In the genomic region with DNA sequence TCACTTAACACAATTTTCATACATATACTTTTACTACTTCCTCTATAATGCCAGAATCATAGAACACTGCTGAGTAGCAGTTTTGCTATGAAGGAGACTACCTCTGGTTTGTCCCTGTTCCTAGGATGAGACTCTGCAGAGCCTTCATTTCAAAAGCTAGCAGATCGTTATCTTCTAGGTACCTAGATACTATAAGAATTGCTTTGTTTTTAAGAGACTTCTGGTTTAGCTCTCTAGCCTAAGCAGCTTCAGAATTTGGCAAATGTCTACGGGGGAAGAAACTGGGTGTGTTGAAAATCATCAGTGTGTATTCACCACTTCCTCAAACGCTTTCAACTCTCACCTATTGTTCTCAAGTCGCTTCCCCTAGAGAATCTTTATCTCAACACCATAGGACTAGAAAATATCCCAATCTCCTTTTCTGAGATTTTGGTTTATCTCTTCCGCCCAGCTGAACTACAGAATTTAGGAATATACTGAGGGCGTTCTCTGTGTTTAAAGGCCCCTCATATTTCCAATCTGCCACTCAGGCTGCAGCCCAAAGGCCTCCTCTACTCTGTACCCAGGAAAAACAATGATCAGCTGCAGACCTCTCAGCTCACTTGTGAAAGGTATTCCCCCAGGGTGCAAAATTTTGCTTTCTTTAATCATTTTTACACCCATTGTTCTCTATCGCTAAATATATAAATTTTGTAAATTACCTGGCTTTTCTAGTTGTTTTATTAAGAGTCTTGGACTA, we compare ENCODE assay signal across 8 cellular contexts. TPM values are rescaled to one million over a fixed set of nuclear protein-coding genes. Genes with fewer than 3 reads are reported as not detected.
A peak's percentile ranks its signal among the peaks of the same experiment; 100 is the strongest.
DNase-seq lines count a peak whose midpoint lies in the region; ATAC-seq and TF ChIP-seq lines count a peak whose summit lies in the region.

No MANE protein-coding gene starts in this region.

- H3K9ac ChIP-seq in MM.1S (ENCODE audit: low read length): no peak overlapping the region

- no peak for TF ChIP-seq CTCF in GM13976 (IDR thresholded peaks at IDR 0.05; ENCODE audit: borderline replicate concordance, control extremely low read depth, extremely low read depth, insufficient read depth, missing control alignments)
- no peak for TF ChIP-seq CTCF in osteocyte (IDR thresholded peaks at IDR 0.05)
- TF ChIP-seq CTCF in MM.1S (IDR thresholded peaks at IDR 0.05; ENCODE audit: low read length): no peak

- H3K27ac ChIP-seq in KOPT-K1 (ENCODE audit: low read depth, low read length, poor library complexity, severe bottlenecking) (peak overlapping the region; percentile 42), MM.1S (ENCODE audit: low read length) (no peak overlapping the region)

- in situ Hi-C loops in GM13976 (cut with MboI; ENCODE audit: low sequenced_read_pairs, unreplicated experiment): no loop called here

- peaks cover 55% of the 10 kb centered on the region for H3K9me3 ChIP-seq in KOPT-K1 (ENCODE audit: insufficient read depth, low read length, poor library complexity, severe bottlenecking)
- H3K9me3 ChIP-seq in MM.1S (replicated peaks; ENCODE audit: insufficient read depth, low read length): no peaks in the 10 kb centered on the region

- H3K9me3 Mint-ChIP-seq in osteocyte (ENCODE audit: unreplicated experiment): peaks cover 38% of the 10 kb centered on the region

- H3K4me3 Mint-ChIP-seq in osteocyte (ENCODE audit: unreplicated experiment): no peak overlapping the region

- peaks cover 17% of the 10 kb centered on the region for H3K4me1 Mint-ChIP-seq in osteocyte (ENCODE audit: unreplicated experiment)

- no peak overlapping the region for H3K4me2 ChIP-seq in MM.1S (ENCODE audit: low read depth, low read length)

- DNase-seq in GM13976 (ENCODE audit: low spot score): peak; percentile 21
- peak; percentile 18 for DNase-seq in germinal center (ENCODE audit: low spot score)
- DNase-seq in osteocyte (ENCODE audit: extremely low spot score, unreplicated experiment): no peak
- DNase-seq in epidermal melanocyte (ENCODE audit: insufficient read length, low spot score): no peak
- DNase-seq in MM.1S: no peak
- no peak for DNase-seq in NK-92 treated with Interleukin-12 subunit alpha and Interleukin-12 subunit beta, amount 100 ng/mL, for 24 hours (lab: John Stamatoyannopoulos, UW)

- H3K36me3 ChIP-seq in KOPT-K1 (ENCODE audit: insufficient read depth, low read length) (peaks cover 20% of the 10 kb centered on the region), MM.1S (replicated peaks; ENCODE audit: insufficient read depth, low read length) (0 out of 2 replicates have a peak, but pooled peaks cover 4% of the 10 kb centered on the region)

- peaks cover 98% of the 10 kb centered on the region for H3K79me2 ChIP-seq in MM.1S (ENCODE audit: low read length)

- H3K27me3 Mint-ChIP-seq in osteocyte (ENCODE audit: unreplicated experiment): no peaks in the 10 kb centered on the region

- no peaks in the 10 kb centered on the region for H3F3A ChIP-seq in MM.1S (ENCODE audit: insufficient read depth, low read length)

- H3K36me3 Mint-ChIP-seq in osteocyte (ENCODE audit: unreplicated experiment): peaks cover 26% of the 10 kb centered on the region

- peak; percentile 92 for ATAC-seq in GM21619 (IDR thresholded peaks at IDR 0.05; ENCODE audit: unreplicated experiment)

- H3K4me3 ChIP-seq in MM.1S (ENCODE audit: low read length): no peak overlapping the region

- H2AFZ ChIP-seq in MM.1S (ENCODE audit: low read length): no peak overlapping the region

- no peaks in the 10 kb centered on the region for H3K9me2 ChIP-seq in MM.1S (replicated peaks; ENCODE audit: insufficient read depth, low read length)

- peaks cover 9% of the 10 kb centered on the region; the same call in 1 of the 2 replicates for H4K20me1 ChIP-seq in MM.1S (ENCODE audit: insufficient read depth, low read length)

- no peaks in the 10 kb centered on the region for H3K4me1 ChIP-seq in MM.1S (ENCODE audit: low read length)

- no peaks in the 10 kb centered on the region for H3K27me3 ChIP-seq in MM.1S (replicated peaks; ENCODE audit: insufficient read depth, low read length)

- no peak overlapping the region for H3K27ac Mint-ChIP-seq in osteocyte (ENCODE audit: unreplicated experiment)

RNA-seq across cellular contexts. Expression of a gene that starts 28.7 kb away (rescaled TPM):
- 145 and 147 TPM in 2 replicates for total RNA-seq in osteocyte

Comparison
In these comparisons a context has a peak if more than half of its experiments do, and no peak if none do; other contexts are left out.
1. DNase-seq: peak in GM13976 (single experiment) and germinal center (single experiment); none in osteocyte (single experiment), epidermal melanocyte (single experiment), MM.1S (single experiment) and NK-92 treated with Interleukin-12 subunit alpha and Interleukin-12 subunit beta, amount 100 ng/mL, for 24 hours (single experiment).